In the genomic region with DNA sequence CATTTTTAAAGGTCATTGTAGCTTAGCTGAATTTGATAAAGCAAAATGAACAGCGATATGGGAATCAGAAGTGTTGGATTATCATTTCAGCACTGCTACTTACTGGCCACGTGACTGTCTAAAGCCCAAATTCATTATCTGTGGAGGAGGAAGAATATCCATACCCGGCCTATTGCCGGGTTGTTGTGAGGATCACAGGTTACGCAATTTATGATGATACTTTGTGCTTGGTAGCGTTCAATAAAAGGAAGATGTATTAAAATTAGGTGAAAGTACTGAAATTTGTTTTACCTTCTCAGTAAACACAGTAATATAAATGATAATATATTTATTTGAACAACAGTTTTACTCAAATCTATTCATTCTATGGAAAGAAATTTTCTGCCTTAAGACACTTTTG, we compare ENCODE assay signal across 33 cellular contexts.
"Had no signal": no experiment of that assay in that cellular context is flagged by ENCODE, and none has a peak within 500 bp of the region (broad histone marks: within the 10 kb centered on the region; RNA-seq: fewer than 3 reads in every experiment).

No MANE protein-coding gene starts in this region.

- H3K9me3 ChIP-seq: adrenal gland, ascending aorta, body of pancreas, breast epithelium had no signal

- DNase-seq: activated effector memory CD4-positive, alpha-beta T cell treated with anti-CD3 and anti-CD28 coated beads, Interleukin-2, amount 50 U/mL, for 16 hours; activated effector memory CD4-positive, alpha-beta T cell treated with Interleukin-2 at 50 U/mL for 16 hours; activated gamma-delta T cell; activated gamma-delta T cell treated with Interleukin-2 at 50 U/mL for 16 hours; activated naive CD4-positive, alpha-beta T cell; activated naive CD4-positive, alpha-beta T cell treated with anti-CD3 and anti-CD28 coated beads for 36 hours; activated naive CD4-positive, alpha-beta T cell treated with anti-CD3 and anti-CD28 coated beads, Interleukin-2, amount 10 ng/mL, durations not matched to agents 7 days and 5 days; activated naive CD4-positive, alpha-beta T cell treated with anti-CD3 and anti-CD28 coated beads, Interleukin-2, amount 50 U/mL, for 16 hours; activated naive CD4-positive, alpha-beta T cell treated with Interleukin-2 at 50 U/mL for 16 hours; activated naive CD8-positive, alpha-beta T cell treated with anti-CD3 and anti-CD28 coated beads for 36 hours; activated naive CD8-positive, alpha-beta T cell treated with anti-CD3 and anti-CD28 coated beads, Interleukin-2, amount 10 ng/mL, durations not matched to agents 7 days and 5 days; activated naive CD8-positive, alpha-beta T cell treated with anti-CD3 and anti-CD28 coated beads, Interleukin-2, amount 50 U/mL, for 24 hours; activated T-cell treated with anti-CD3 and anti-CD28 coated beads, Interleukin-2, amount 50 U/mL, for 24 hours; activated T-cell treated with anti-CD3 and anti-CD28 coated beads, Interleukin-2, amount 50 U/mL, for 4 hours; activated T-cell treated with anti-CD3 and anti-CD28 coated beads, Interleukin-2, amount 50 U/mL, for 48 hours; activated T-cell treated with anti-CD3 and anti-CD28 coated beads, Interleukin-2, amount 50 U/mL, for 72 hours; adrenal gland; amniotic stem cell; amygdala; anterior cingulate cortex; aorta; body of pancreas; brain microvascular endothelial cell; caudate nucleus; central memory CD4-positive, alpha-beta T cell; cerebellar nuclear complex had no signal

- H3K27ac ChIP-seq: adrenal gland, ascending aorta, body of pancreas, brain microvascular endothelial cell, breast epithelium, cardiac muscle cell had no signal

- FAIRE-seq: astrocyte, bronchial epithelial cell had no signal

- H3K27me3 ChIP-seq: adrenal gland, ascending aorta, body of pancreas, brain microvascular endothelial cell, breast epithelium, cardiac muscle cell had no signal

- H3K36me3 ChIP-seq: adrenal gland, ascending aorta, brain microvascular endothelial cell, breast epithelium, cardiac muscle cell had no signal

- H3K4me3 ChIP-seq: adrenal gland, ascending aorta, body of pancreas, breast epithelium, cardiac muscle cell had no signal

- H3K4me1 ChIP-seq: adrenal gland, ascending aorta, body of pancreas, breast epithelium had no signal

- ATAC-seq: activated naive CD4-positive, alpha-beta T cell treated with anti-CD3 and anti-CD28 coated beads, Interleukin-2, amount 50 U/mL, for 72 hours; activated naive CD8-positive, alpha-beta T cell treated with anti-CD3 and anti-CD28 coated beads, Interleukin-2, amount 50 U/mL, for 24 hours; activated T-cell treated with anti-CD3 and anti-CD28 coated beads, Interleukin-2, amount 50 U/mL, for 4 hours; activated T-cell treated with anti-CD3 and anti-CD28 coated beads, Interleukin-2, amount 50 U/mL, for 72 hours; activated T-helper 17 cell treated with anti-CD3 and anti-CD28 coated beads, Interleukin-2, amount 50 U/mL, for 72 hours; body of pancreas had no signal
